ENCODE assay signal across 17 cellular contexts in genomic region chr11:27234961-27235360, GRCh38.
A peak's percentile ranks its signal among the peaks of the same experiment; 100 is the strongest.
DNase-seq lines count a peak whose midpoint lies in the region; ATAC-seq, FAIRE-seq and TF ChIP-seq lines count a peak whose summit lies in the region.
"Had no signal": no experiment of that assay in that cellular context is flagged by ENCODE, and none has a peak within 500 bp of the region (broad histone marks: within the 10 kb centered on the region; RNA-seq: fewer than 3 reads in every experiment).

No MANE protein-coding gene starts in this region.

- no peaks in the 10 kb centered on the region for H3K79me1 ChIP-seq in mesenchymal stem cell (replicated peaks; ENCODE audit: low read length, poor library complexity, severe bottlenecking)

- H2AK5ac ChIP-seq in mesenchymal stem cell (ENCODE audit: low read length, severe bottlenecking): no peak overlapping the region

- H3K4me3 ChIP-seq in SJCRH30 (peak overlapping the region; percentile 37), mesenchymal stem cell (ENCODE audit: insufficient read depth in 1 of 2, low read depth in 1 of 2, low read length in 2 of 2) (peak overlapping the region in 1 of 2 experiments; percentile 23), Peyer's patch (no peak overlapping the region)
- H3K4me3 ChIP-seq: MG63, PC-9 had no signal

- H2BK120ac ChIP-seq in mesenchymal stem cell (ENCODE audit: low read depth, low read length): no peak overlapping the region

- ATAC-seq in stimulated activated memory B cell treated with anti-CD40 and anti-IgM and Interleukin-4, amounts not matched to agents 10 μg/mL and 1 μg/mL and 100 μg/mL, for 72 hours: no peak

- no peaks in the 10 kb centered on the region for H3K27me3 Mint-ChIP-seq in stimulated activated memory B cell treated with anti-CD40 and anti-IgM and Interleukin-4, amounts not matched to agents 10 μg/mL and 1 μg/mL and 100 μg/mL, for 72 hours

- H3K4ac ChIP-seq in mesenchymal stem cell (ENCODE audit: low read depth in 1 of 2, low read length in 2 of 2): no peak overlapping the region

- H3K36me3 Mint-ChIP-seq in stimulated activated memory B cell treated with anti-CD40 and anti-IgM and Interleukin-4, amounts not matched to agents 10 μg/mL and 1 μg/mL and 100 μg/mL, for 72 hours: no peaks in the 10 kb centered on the region

- no peaks in the 10 kb centered on the region for H3K9me3 Mint-ChIP-seq in stimulated activated memory B cell treated with anti-CD40 and anti-IgM and Interleukin-4, amounts not matched to agents 10 μg/mL and 1 μg/mL and 100 μg/mL, for 72 hours

- no peak overlapping the region for H3K18ac ChIP-seq in mesenchymal stem cell (ENCODE audit: low read depth in 1 of 2, low read length in 2 of 2)

- no peaks in the 10 kb centered on the region for H3K36me3 ChIP-seq in SJCRH30
- no peaks in the 10 kb centered on the region for H3K36me3 ChIP-seq in mesenchymal stem cell (ENCODE audit: control insufficient read depth in 1 of 2, insufficient read depth in 2 of 2, low read depth in 1 of 2, low read length in 2 of 2)
- H3K36me3 ChIP-seq in Peyer's patch: no peaks in the 10 kb centered on the region
- H3K36me3 ChIP-seq: MG63 had no signal

- peaks cover 26% of the 10 kb centered on the region for H3K4me1 Mint-ChIP-seq in stimulated activated memory B cell treated with anti-CD40 and anti-IgM and Interleukin-4, amounts not matched to agents 10 μg/mL and 1 μg/mL and 100 μg/mL, for 72 hours

- H4K8ac ChIP-seq in mesenchymal stem cell (ENCODE audit: low read length): no peak overlapping the region

- 73% methylated on average over 2 of the region's 2 CpGs for WGBS in mesenchymal stem cell

- no peak for FAIRE-seq in RCC 7860 (lab: Jason Lieb, UNC)
- FAIRE-seq: HepG2 had no signal

- no peak overlapping the region for H2BK5ac ChIP-seq in mesenchymal stem cell (ENCODE audit: low read depth, low read length, poor library complexity, severe bottlenecking)

- no peak overlapping the region for H3K14ac ChIP-seq in mesenchymal stem cell (ENCODE audit: low read length in 2 of 2)

- DNase-seq in NCI-H1092 treated with DMSO at 0.1 percent for 48 hours (lab: John Stamatoyannopoulos, UW) (peak; percentile 22), NCI-H1092 (lab: John Stamatoyannopoulos, UW) (no peak), SJCRH30 (no peak), mesenchymal stem cell (no peak), NCI-H1930 (lab: John Stamatoyannopoulos, UW) (no peak), Peyer's patch (no peak), RCC 7860 (ENCODE audit: low spot score) (no peak)
- DNase-seq: 8988T, C1 segment of cervical spinal cord, H7, NCI-H1417 treated with DMSO at 0.1 percent for 48 hours, NCI-H2081, Right ventricle myocardium superior had no signal

- H3K4me1 ChIP-seq in SJCRH30 (peaks cover 38% of the 10 kb centered on the region), mesenchymal stem cell (ENCODE audit: control insufficient read depth, insufficient read depth, low read depth, low read length) (peaks cover 5% of the 10 kb centered on the region), Peyer's patch (peaks cover 0 to 19% (median 0%) of the 10 kb centered on the region in 4 donors)

- H4K91ac ChIP-seq in mesenchymal stem cell (ENCODE audit: low read length): no peak overlapping the region

- H2BK12ac ChIP-seq in mesenchymal stem cell (ENCODE audit: low read length in 2 of 2): no peak overlapping the region

- H3K4me3 Mint-ChIP-seq in stimulated activated memory B cell treated with anti-CD40 and anti-IgM and Interleukin-4, amounts not matched to agents 10 μg/mL and 1 μg/mL and 100 μg/mL, for 72 hours: no peak overlapping the region

- no peak overlapping the region for H3K4me2 ChIP-seq in mesenchymal stem cell (ENCODE audit: low read length, poor library complexity, severe bottlenecking)
- H3K4me2 ChIP-seq: PC-9 had no signal

- H3K27ac ChIP-seq in SJCRH30: peak overlapping the region; percentile 90
- no peak overlapping the region for H3K27ac ChIP-seq in mesenchymal stem cell (ENCODE audit: low read length, poor library complexity, severe bottlenecking)
- H3K27ac ChIP-seq in Peyer's patch: no peak overlapping the region
- H3K27ac ChIP-seq: PC-9 had no signal

- H3K9me3 ChIP-seq in SJCRH30 (replicated peaks) (no peaks in the 10 kb centered on the region), mesenchymal stem cell (ENCODE audit: control insufficient read depth, low read length) (no peaks in the 10 kb centered on the region), Peyer's patch (no peaks in the 10 kb centered on the region)
- H3K9me3 ChIP-seq: MG63 had no signal

- TF ChIP-seq CTCF in Peyer's patch (IDR thresholded peaks at IDR 0.05): no peak

- H3K27me3 ChIP-seq in SJCRH30 (no peaks in the 10 kb centered on the region), mesenchymal stem cell (ENCODE audit: control insufficient read depth in 1 of 2, insufficient read depth in 1 of 2, low read length in 2 of 2) (no peaks in the 10 kb centered on the region), Peyer's patch (no peaks in the 10 kb centered on the region)
- H3K27me3 ChIP-seq: MG63 had no signal

- TF ChIP-seq POLR2A in Peyer's patch (IDR thresholded peaks at IDR 0.05): no peak

- no peak overlapping the region for H3K23ac ChIP-seq in mesenchymal stem cell (ENCODE audit: low read length in 2 of 2)

- H3K27ac Mint-ChIP-seq in stimulated activated memory B cell treated with anti-CD40 and anti-IgM and Interleukin-4, amounts not matched to agents 10 μg/mL and 1 μg/mL and 100 μg/mL, for 72 hours: peak overlapping the region; percentile 97

- H3K9ac ChIP-seq in mesenchymal stem cell (ENCODE audit: low read length): peak overlapping the region; percentile 19

- H2AFZ ChIP-seq in mesenchymal stem cell (ENCODE audit: low read depth, low read length): no peak overlapping the region
- H2AFZ ChIP-seq: PC-9 had no signal

- no peak overlapping the region for H2BK15ac ChIP-seq in mesenchymal stem cell (ENCODE audit: low read depth, poor library complexity, severe bottlenecking)
